10 cellular contexts compared by ENCODE assay signal in genomic region chr2:174621323-174621722, GRCh38.
"Had no signal": no experiment of that assay in that cellular context is flagged by ENCODE, and none has a peak within 500 bp of the region (broad histone marks: within the 10 kb centered on the region; RNA-seq: fewer than 3 reads in every experiment).

No MANE protein-coding gene starts in this region.

- DNase-seq: activated gamma-delta T cell; activated T-cell treated with anti-CD3 and anti-CD28 coated beads for 4 hours; body of pancreas; left lung; retina; SK-N-SH; stimulated activated CD4-positive, alpha-beta T cell treated with anti-CD3 and anti-CD28 coated beads, Interleukin-15, amount 100 ng/mL, for 24 hours; stimulated activated CD4-positive, alpha-beta T cell treated with anti-CD3 and anti-CD28 coated beads, Interleukin-4, amount 100 ng/mL, for 24 hours; transverse colon had no signal

- H3K9me3 ChIP-seq: body of pancreas, left lung, SK-N-SH, transverse colon had no signal

- H3K27me3 ChIP-seq: body of pancreas, left lung, transverse colon had no signal

- ATAC-seq: body of pancreas, left lung had no signal

- H3K27me3 Mint-ChIP-seq: activated CD4-positive, alpha-beta T cell treated with anti-CD3 and anti-CD28 coated beads, Interleukin-2, amount 10 ng/mL, durations not matched to agents 24 days and 14 days had no signal

- H3K4me3 Mint-ChIP-seq: activated CD4-positive, alpha-beta T cell treated with anti-CD3 and anti-CD28 coated beads, Interleukin-2, amount 10 ng/mL, durations not matched to agents 24 days and 14 days had no signal

- H3K4me3 ChIP-seq: body of pancreas, left lung, transverse colon had no signal

- H3K27ac ChIP-seq: body of pancreas, left lung, transverse colon had no signal

- H3K4me1 ChIP-seq: body of pancreas had no signal

- H3K9me3 Mint-ChIP-seq: activated CD4-positive, alpha-beta T cell treated with anti-CD3 and anti-CD28 coated beads, Interleukin-2, amount 10 ng/mL, durations not matched to agents 24 days and 14 days had no signal

- H3K36me3 ChIP-seq: transverse colon had no signal
